ENCODE assay signal across 9 cellular contexts in genomic region chr11:44305149-44305642, GRCh38. TPM values are rescaled to one million over a fixed set of nuclear protein-coding genes. Genes with fewer than 3 reads are reported as not detected.
DNase-seq lines count a peak whose midpoint lies in the region; ATAC-seq and TF ChIP-seq lines count a peak whose summit lies in the region.
"Had no signal": no experiment of that assay in that cellular context is flagged by ENCODE, and none has a peak within 500 bp of the region (broad histone marks: within the 10 kb centered on the region; RNA-seq: fewer than 3 reads in every experiment).

No MANE protein-coding gene starts in this region.

- H2AK9ac ChIP-seq in IMR-90 (replicated peaks; ENCODE audit: low read depth, low read length, poor library complexity) = no peak overlapping the region

- no peak overlapping the region for H3K27ac ChIP-seq in IMR-90 (ENCODE audit: insufficient read depth, low read length)
- H3K27ac ChIP-seq in duodenal mucosa (ENCODE audit: low read depth, low read length) = no peak overlapping the region
- H3K27ac ChIP-seq in neural progenitor cell = no peak overlapping the region

- peaks cover 10% of the 10 kb centered on the region for H3K9me3 Mint-ChIP-seq in neural progenitor cell

- no peak overlapping the region for H3K18ac ChIP-seq in IMR-90 (ENCODE audit: low read depth, low read length)

- H3K23ac ChIP-seq in IMR-90 (ENCODE audit: low read depth, low read length) = no peak overlapping the region

- no peak overlapping the region for H4K5ac ChIP-seq in IMR-90 (ENCODE audit: low read depth, low read length)

- dilution Hi-C loops in IMR-90 (cut with HindIII; ENCODE audit: low sequenced_read_pairs, unreplicated experiment) = no loop called here

- peaks cover 26% of the 10 kb centered on the region for H3F3A ChIP-seq in neural progenitor cell (ENCODE audit: low read depth)

- ATAC-seq in IMR-90 (ENCODE audit: low read depth) (no peak), HG03159 (IDR thresholded peaks at IDR 0.05; ENCODE audit: unreplicated experiment) (no peak)

- no peak overlapping the region for H3K4ac ChIP-seq in IMR-90 (ENCODE audit: low read depth, low read length)

- TF ChIP-seq CTCF in AG10803 (conservative IDR thresholded peaks at IDR 0.05; ENCODE audit: low read length) = no peak
- TF ChIP-seq CTCF in IMR-90 (conservative IDR thresholded peaks at IDR 0.05; ENCODE audit: low read depth, low read length) = no peak
- TF ChIP-seq CTCF in neural progenitor cell (IDR thresholded peaks at IDR 0.05) = no peak

- no peak for DNase-seq in AG10803 (ENCODE audit: low read depth)
- DNase-seq in IMR-90 = no peak
- DNase-seq in neural progenitor cell (ENCODE audit: low spot score) = no peak
- no peak for DNase-seq in NCI-H446 (lab: John Stamatoyannopoulos, UW)
- no peak for DNase-seq in SHP77 treated with DMSO at 0.1 percent for 48 hours (lab: John Stamatoyannopoulos, UW)
- no peak for DNase-seq in OCI-M2 (lab: John Stamatoyannopoulos, UW; ENCODE audit: unreplicated experiment)
- DNase-seq: NCI-H1694 had no signal

- H3K9ac ChIP-seq in IMR-90 (ENCODE audit: low read depth, low read length) (no peak overlapping the region), duodenal mucosa (ENCODE audit: low read depth in 1 of 2, low read length in 2 of 2) (peak overlapping the region in 1 of 2 donors; percentile 43), neural progenitor cell (no peak overlapping the region)

- no TSS peak for BruUV-seq in IMR-90 (replicated peaks; lab: Mats Ljungman, UMichigan)

- no peak overlapping the region for H3K14ac ChIP-seq in IMR-90 (replicated peaks; ENCODE audit: low read depth, low read length)

- H4K20me1 ChIP-seq in IMR-90 (ENCODE audit: insufficient read depth, low read length) = no peaks in the 10 kb centered on the region
- peaks cover 58% of the 10 kb centered on the region for H4K20me1 ChIP-seq in neural progenitor cell (ENCODE audit: low read depth)

- H3K9me3 ChIP-seq in IMR-90 (ENCODE audit: control insufficient read depth, insufficient read depth, low read length) (peaks cover 2% of the 10 kb centered on the region; the same call in 1 of the 2 replicates), duodenal mucosa (ENCODE audit: control insufficient read depth in 1 of 2, low read length in 2 of 2) (no peaks in the 10 kb centered on the region), neural progenitor cell (ENCODE audit: low read depth) (no peaks in the 10 kb centered on the region)

- peaks cover 98% of the 10 kb centered on the region for H3K27me3 ChIP-seq in IMR-90 (ENCODE audit: control insufficient read depth, insufficient read depth, low read length)
- peaks cover 73 to 87% of the 10 kb centered on the region in 2 donors for H3K27me3 ChIP-seq in duodenal mucosa (ENCODE audit: control insufficient read depth in 1 of 2, insufficient read depth in 2 of 2, low read length in 2 of 2)
- H3K27me3 ChIP-seq in neural progenitor cell = peaks cover 100% of the 10 kb centered on the region

- CTCF ChIA-PET in IMR-90 (lab: Yijun Ruan, JAX) = interaction anchor here (0.6 kb wide), 1 partner anchor 133 kb away, joined by 3 read pairs; no protein-coding TSS in a partner anchor

- TF ChIP-seq POLR2A in IMR-90 (IDR thresholded peaks at IDR 0.05; ENCODE audit: low read depth, low read length) = no peak

- H3K4me3 Mint-ChIP-seq in neural progenitor cell = peak overlapping the region; percentile 44

- in situ Hi-C loops in IMR-90 (cut with MboI; ENCODE audit: low sequenced_read_pairs) = no loop called here

- no peak overlapping the region for H3K27ac Mint-ChIP-seq in neural progenitor cell

- H3K79me2 ChIP-seq in neural progenitor cell (ENCODE audit: low read depth) = no peaks in the 10 kb centered on the region

- H3K36me3 ChIP-seq in IMR-90 (ENCODE audit: control insufficient read depth, insufficient read depth, low read length) = no peaks in the 10 kb centered on the region
- no peaks in the 10 kb centered on the region for H3K36me3 ChIP-seq in duodenal mucosa (ENCODE audit: control insufficient read depth in 1 of 2, insufficient read depth in 2 of 2, low read length in 2 of 2)
- H3K36me3 ChIP-seq in neural progenitor cell = no peaks in the 10 kb centered on the region

- H3K4me2 ChIP-seq in IMR-90 (ENCODE audit: low read depth, low read length) (peak overlapping the region; percentile 53), neural progenitor cell (peak overlapping the region; percentile 65)

- no peak overlapping the region for H2BK5ac ChIP-seq in IMR-90 (ENCODE audit: low read depth, low read length, poor library complexity, severe bottlenecking)

- H3K56ac ChIP-seq in IMR-90 (ENCODE audit: extremely low read depth, insufficient read depth, low read length) = no peak overlapping the region

- H3K79me1 ChIP-seq in IMR-90 (ENCODE audit: low read depth in 1 of 2, low read length in 2 of 2) = no peaks in the 10 kb centered on the region

- 0% methylated on average over 1 of the region's 13 CpGs; no CpG with 5 or more reads in 1 of the 2 experiments for WGBS in IMR-90 (ENCODE audit: extremely low coverage in 2 of 2, insufficient read length in 1 of 2), 2 experiments

- peaks cover 84% of the 10 kb centered on the region for H3K27me3 Mint-ChIP-seq in neural progenitor cell (ENCODE audit: insufficient read depth, low read depth)

- H4K8ac ChIP-seq in IMR-90 (ENCODE audit: low read depth in 2 of 2, low read length in 2 of 2) = no peak overlapping the region

- no peak overlapping the region for H2BK120ac ChIP-seq in IMR-90 (ENCODE audit: low read depth, low read length)

- no peak overlapping the region for H2AK5ac ChIP-seq in IMR-90 (ENCODE audit: low read depth, low read length)

- peaks cover 1% of the 10 kb centered on the region for H3K36me3 Mint-ChIP-seq in neural progenitor cell

- H3K4me1 Mint-ChIP-seq in neural progenitor cell = peaks cover 40% of the 10 kb centered on the region

- no peaks in the 10 kb centered on the region; the same call in 1 of the 2 replicates for H3K9me1 ChIP-seq in IMR-90 (ENCODE audit: insufficient read depth, low read length)

- no peak overlapping the region for H2AFZ ChIP-seq in IMR-90 (replicated peaks; ENCODE audit: low read length, poor library complexity)
- no peak overlapping the region for H2AFZ ChIP-seq in neural progenitor cell (replicated peaks)

- H2BK15ac ChIP-seq in IMR-90 (ENCODE audit: low read depth, low read length) = no peak overlapping the region

- no peak overlapping the region for H4K91ac ChIP-seq in IMR-90 (ENCODE audit: insufficient read depth, low read depth, low read length)

- POLR2A ChIA-PET in IMR-90 (lab: Charles Lee; ENCODE audit: unreplicated experiment) = no interaction called here

- intact Hi-C loops in IMR-90 (cut with micrococcal nuclease) = no loop called here

- no peak for TF ChIP-seq RAD21 in IMR-90 (IDR thresholded peaks at IDR 0.05; ENCODE audit: low read length)

- H3K4me3 ChIP-seq in AG10803 (ENCODE audit: low read length) = peak overlapping the region; percentile 52
- no peak overlapping the region; the same call in 1 of the 2 replicates for H3K4me3 ChIP-seq in IMR-90 (ENCODE audit: insufficient read depth, low read depth, low read length)
- peak overlapping the region; percentile 68 to 83 for H3K4me3 ChIP-seq in duodenal mucosa (ENCODE audit: low read depth in 1 of 2, low read length in 2 of 2)
- no peak overlapping the region for H3K4me3 ChIP-seq in neural progenitor cell

- peaks cover 2% of the 10 kb centered on the region; the same call in 1 of the 2 replicates for H3K4me1 ChIP-seq in IMR-90 (ENCODE audit: control insufficient read depth, insufficient read depth, low read length)
- H3K4me1 ChIP-seq in duodenal mucosa (ENCODE audit: control insufficient read depth in 1 of 2, insufficient read depth in 2 of 2, low read length in 2 of 2) = peaks cover 10 to 23% of the 10 kb centered on the region in 2 donors
- H3K4me1 ChIP-seq in neural progenitor cell = peaks cover 35% of the 10 kb centered on the region

- H2BK20ac ChIP-seq in IMR-90 (ENCODE audit: low read depth, low read length) = no peak overlapping the region

TF ChIP-seq in IMR-90, 13 proteins besides CTCF, POLR2A, EP300 and RAD21:
- TF ChIP-seq CEBPB (IDR thresholded peaks at IDR 0.05; ENCODE audit: low read depth, low read length) = peak; percentile 37; the same call in 1 of the 2 replicates
- no peak for TF ChIP-seq ELK1 (IDR thresholded peaks at IDR 0.05; ENCODE audit: borderline replicate concordance, low read depth, low read length)
- TF ChIP-seq BHLHE40 (IDR thresholded peaks at IDR 0.05; ENCODE audit: low read depth, low read length) = no peak

RNA-seq across cellular contexts. Expression of gene ALX4, which starts 4.7 kb away (rescaled TPM):
- total RNA-seq in IMR-90 (2012; rRNA removed) (not detected in 2 replicates), neural progenitor cell (ENCODE audit: low replicate concordance) (not detected in 2 replicates)
- polyA plus RNA-seq in IMR-90 (2012; rRNA removed) = not detected in 2 replicates
- polyA plus RNA-seq in IMR-90 (2012; cell fraction: cytosol; rRNA removed) = not detected in 2 replicates
- not detected in 2 replicates for polyA plus RNA-seq in IMR-90 (2012; cell fraction: nucleus; rRNA removed; ENCODE audit: low replicate concordance)

Comparison
In these comparisons a context has a peak if more than half of its experiments do, and no peak if none do; other contexts are left out.
1. H3K4me3 ChIP-seq: peak in AG10803 (single experiment) and duodenal mucosa (2 of 2); none in IMR-90 (single experiment) and neural progenitor cell (single experiment).